Comparison of ENCODE assay signal across 33 cellular contexts in the genomic region with DNA sequence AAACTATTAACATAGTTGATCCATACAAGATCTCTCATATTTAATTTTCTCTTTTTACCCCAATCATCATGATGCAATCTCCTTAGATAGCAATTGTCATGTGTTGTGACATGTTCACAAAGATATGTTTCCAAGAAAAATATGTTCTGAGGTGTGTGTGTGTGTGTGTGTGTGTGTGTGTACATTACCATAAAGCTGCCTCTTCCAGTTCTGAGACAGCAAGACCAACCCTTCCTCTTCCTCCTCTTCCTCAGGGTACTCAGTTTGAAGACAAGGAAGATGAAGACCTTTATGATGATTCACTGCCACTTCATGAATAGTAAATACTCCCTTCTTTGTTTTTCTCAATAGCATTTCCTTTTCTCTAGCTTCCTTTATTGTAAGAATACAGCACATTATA.
"Had no signal": no experiment of that assay in that cellular context is flagged by ENCODE, and none has a peak within 500 bp of the region (broad histone marks: within the 10 kb centered on the region; RNA-seq: fewer than 3 reads in every experiment).

No MANE protein-coding gene starts in this region.

- H3K27me3 ChIP-seq: MG63 had no signal

- H3K36me3 ChIP-seq: MG63 had no signal

- H3K4me3 ChIP-seq: MG63 had no signal

- DNase-seq: Karpas-422, Kasumi-1, MG63, MM.1S, MV-4-11, NCI-H1048, NCI-H1092, NCI-H1092 treated with DMSO at 0.1 percent for 48 hours, NCI-H1105, NCI-H1105 treated with DMSO at 0.1 percent for 48 hours, NCI-H1417 treated with DMSO at 0.1 percent for 48 hours, NCI-H1436, NCI-H1436 treated with DMSO at 0.1 percent for 48 hours, NCI-H146, NCI-H1694, NCI-H1694 treated with DMSO at 0.1 percent for 48 hours, NCI-H187, NCI-H187 treated with DMSO at 0.1 percent for 48 hours, NCI-H1930, NCI-H2029, NCI-H2029 treated with DMSO at 0.1 percent for 48 hours, NCI-H2081, NCI-H2081 treated with DMSO at 0.1 percent for 48 hours, NCI-H2107, NCI-H2171, NCI-H2171 treated with DMSO at 0.1 percent for 48 hours, NCI-H2227 treated with DMSO at 0.1 percent for 48 hours, NCI-H226, NCI-H345, NCI-H446, NCI-H510A, NCI-H510A treated with DMSO at 0.1 percent for 48 hours, NCI-H524 had no signal
